ENCODE assay signal across 2 cellular contexts in the genomic region with DNA sequence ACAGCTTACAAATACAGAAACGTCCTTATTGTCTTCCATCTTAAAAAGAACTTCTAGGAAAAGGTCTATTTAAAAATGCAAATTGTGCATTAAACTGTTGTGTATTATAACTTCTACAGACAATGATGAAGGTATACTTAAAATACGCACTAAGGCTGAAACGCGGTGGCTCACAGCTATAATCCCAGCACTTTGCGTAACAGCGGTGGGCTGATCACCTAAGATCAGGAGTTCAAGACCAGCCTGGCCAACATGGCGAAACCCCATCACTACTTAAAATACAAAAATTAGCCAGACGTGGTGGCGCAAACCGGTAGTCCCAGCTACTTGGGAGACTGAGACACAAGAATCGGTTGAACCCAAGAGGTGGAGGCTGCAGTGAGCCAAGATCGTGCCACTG.
TF ChIP-seq lines count a peak whose summit lies in the region.

No MANE protein-coding gene starts in this region.

TF ChIP-seq in HepG2, 621 proteins besides CTCF, POLR2A, EP300 and RAD21:
- 0 out of 2 replicates have a peak, but pooled peaks have one; percentile 35 for TF ChIP-seq ZBTB38 (CRISPR knock-in tag; IDR thresholded peaks at IDR 0.05)
- TF ChIP-seq, protein P1, sequence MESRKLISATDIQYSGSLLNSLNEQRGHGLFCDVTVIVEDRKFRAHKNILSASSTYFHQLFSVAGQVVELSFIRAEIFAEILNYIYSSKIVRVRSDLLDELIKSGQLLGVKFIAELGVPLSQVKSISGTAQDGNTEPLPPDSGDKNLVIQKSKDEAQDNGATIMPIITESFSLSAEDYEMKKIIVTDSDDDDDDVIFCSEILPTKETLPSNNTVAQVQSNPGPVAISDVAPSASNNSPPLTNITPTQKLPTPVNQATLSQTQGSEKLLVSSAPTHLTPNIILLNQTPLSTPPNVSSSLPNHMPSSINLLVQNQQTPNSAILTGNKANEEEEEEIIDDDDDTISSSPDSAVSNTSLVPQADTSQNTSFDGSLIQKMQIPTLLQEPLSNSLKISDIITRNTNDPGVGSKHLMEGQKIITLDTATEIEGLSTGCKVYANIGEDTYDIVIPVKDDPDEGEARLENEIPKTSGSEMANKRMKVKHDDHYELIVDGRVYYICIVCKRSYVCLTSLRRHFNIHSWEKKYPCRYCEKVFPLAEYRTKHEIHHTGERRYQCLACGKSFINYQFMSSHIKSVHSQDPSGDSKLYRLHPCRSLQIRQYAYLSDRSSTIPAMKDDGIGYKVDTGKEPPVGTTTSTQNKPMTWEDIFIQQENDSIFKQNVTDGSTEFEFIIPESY (CRISPR knock-in tag; IDR thresholded peaks at IDR 0.05) = 0 out of 2 replicates have a peak, but pooled peaks have one; percentile 45
- TF ChIP-seq SRSF9 (IDR thresholded peaks at IDR 0.05; ENCODE audit: borderline replicate concordance, insufficient read depth, low read depth, low read length, poor library complexity, severe bottlenecking) = no peak
- TF ChIP-seq ZMYM2 (CRISPR knock-in tag; IDR thresholded peaks at IDR 0.05) = 0 out of 2 replicates have a peak, but pooled peaks have one; percentile 43

TF ChIP-seq in K562, 482 proteins besides CTCF, POLR2A, EP300 and RAD21:
- no peak for TF ChIP-seq ZNF165 (CRISPR knock-in tag; IDR thresholded peaks at IDR 0.05; ENCODE audit: borderline replicate concordance)
- TF ChIP-seq FOSL1 (tag; conservative IDR thresholded peaks at IDR 0.05) = no peak
- TF ChIP-seq, protein P2, sequence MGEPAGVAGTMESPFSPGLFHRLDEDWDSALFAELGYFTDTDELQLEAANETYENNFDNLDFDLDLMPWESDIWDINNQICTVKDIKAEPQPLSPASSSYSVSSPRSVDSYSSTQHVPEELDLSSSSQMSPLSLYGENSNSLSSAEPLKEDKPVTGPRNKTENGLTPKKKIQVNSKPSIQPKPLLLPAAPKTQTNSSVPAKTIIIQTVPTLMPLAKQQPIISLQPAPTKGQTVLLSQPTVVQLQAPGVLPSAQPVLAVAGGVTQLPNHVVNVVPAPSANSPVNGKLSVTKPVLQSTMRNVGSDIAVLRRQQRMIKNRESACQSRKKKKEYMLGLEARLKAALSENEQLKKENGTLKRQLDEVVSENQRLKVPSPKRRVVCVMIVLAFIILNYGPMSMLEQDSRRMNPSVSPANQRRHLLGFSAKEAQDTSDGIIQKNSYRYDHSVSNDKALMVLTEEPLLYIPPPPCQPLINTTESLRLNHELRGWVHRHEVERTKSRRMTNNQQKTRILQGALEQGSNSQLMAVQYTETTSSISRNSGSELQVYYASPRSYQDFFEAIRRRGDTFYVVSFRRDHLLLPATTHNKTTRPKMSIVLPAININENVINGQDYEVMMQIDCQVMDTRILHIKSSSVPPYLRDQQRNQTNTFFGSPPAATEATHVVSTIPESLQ (CRISPR knock-in tag; IDR thresholded peaks at IDR 0.05) = no peak
- no peak for TF ChIP-seq ZSCAN32 (CRISPR knock-in tag; IDR thresholded peaks at IDR 0.05)
